17 cellular contexts compared by ENCODE assay signal in the genomic region with DNA sequence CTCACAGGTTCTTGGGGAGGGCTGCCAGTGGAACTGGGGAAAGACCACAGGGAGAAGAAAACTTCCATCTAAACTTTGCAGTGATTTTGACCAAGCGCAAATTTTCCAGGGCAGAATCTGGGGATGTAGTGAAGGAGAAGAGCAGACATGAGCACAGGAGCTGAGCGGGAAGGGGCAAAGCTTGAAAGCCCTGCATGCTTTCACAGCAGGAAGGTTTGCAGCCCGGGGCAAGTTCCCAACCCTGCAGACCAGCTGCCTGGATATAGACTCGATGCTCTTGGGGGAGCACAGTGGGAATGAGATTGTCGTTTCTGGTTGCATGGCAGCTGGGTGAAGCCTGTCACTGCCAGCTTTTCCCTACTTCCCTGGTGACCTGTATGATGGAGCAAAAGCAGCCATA.
DNase-seq lines count a peak whose midpoint lies in the region; ATAC-seq and TF ChIP-seq lines count a peak whose summit lies in the region.
"Had no signal": no experiment of that assay in that cellular context is flagged by ENCODE, and none has a peak within 500 bp of the region (broad histone marks: within the 10 kb centered on the region; RNA-seq: fewer than 3 reads in every experiment).

No MANE protein-coding gene starts in this region.

- TF ChIP-seq CTCF in H9 (conservative IDR thresholded peaks at IDR 0.05) = no peak
- TF ChIP-seq CTCF in endodermal cell (conservative IDR thresholded peaks at IDR 0.05) = no peak
- no peak for TF ChIP-seq CTCF in upper lobe of right lung (IDR thresholded peaks at IDR 0.05)

- H4K91ac ChIP-seq in H9 (ENCODE audit: insufficient read length, low read depth, low read length) = no peak overlapping the region

- H4K5ac ChIP-seq in H9 (ENCODE audit: insufficient read length, low read depth, low read length) = no peak overlapping the region
- H4K5ac ChIP-seq in mesendoderm (ENCODE audit: low read length) = no peak overlapping the region

- H3K36me3 Mint-ChIP-seq in H9 (ENCODE audit: insufficient read depth in 1 of 3, low read depth in 3 of 3) = peaks cover 0 to 13% (median 0%) of the 10 kb centered on the region in 3 experiments; a peak in 4 of 7 replicates
- no peaks in the 10 kb centered on the region for H3K36me3 Mint-ChIP-seq in endodermal cell (ENCODE audit: low read depth)
- H3K36me3 Mint-ChIP-seq: CD4-positive, CD25-positive, alpha-beta regulatory T cell had no signal

- H3T11ph ChIP-seq in H9 (ENCODE audit: low read length) = no peak overlapping the region

- H3K23ac ChIP-seq in H9 (ENCODE audit: insufficient read length, low read depth, low read length) (no peak overlapping the region), mesendoderm (ENCODE audit: low read length) (no peak overlapping the region)

- H3K4me3 ChIP-seq in endodermal cell (ENCODE audit: low read length) = no peak overlapping the region
- no peak overlapping the region for H3K4me3 ChIP-seq in mesendoderm (ENCODE audit: low read length)
- H3K4me3 ChIP-seq in upper lobe of right lung = no peak overlapping the region

- H3K4me3 Mint-ChIP-seq in H9 (no peak overlapping the region), endodermal cell (no peak overlapping the region)
- H3K4me3 Mint-ChIP-seq: CD4-positive, CD25-positive, alpha-beta regulatory T cell; CD8-positive, alpha-beta memory T cell had no signal

- H3K9ac ChIP-seq in H9 (ENCODE audit: extremely low read depth, insufficient read length, low read length) (no peak overlapping the region), endodermal cell (ENCODE audit: extremely low read depth, low read length, poor library complexity, severe bottlenecking) (no peak overlapping the region), mesendoderm (ENCODE audit: low read length) (no peak overlapping the region)

- intact Hi-C loops in upper lobe of right lung (cut with DNase I) = no loop called here

- no peak overlapping the region for H3K4ac ChIP-seq in H9 (ENCODE audit: low read depth, low read length)
- H3K4ac ChIP-seq in mesendoderm (ENCODE audit: low read depth, low read length) = no peak overlapping the region

- no peak for ATAC-seq in upper lobe of right lung

- H2BK15ac ChIP-seq in H9 (ENCODE audit: low read depth, low read length) = no peak overlapping the region
- H2BK15ac ChIP-seq in mesendoderm (replicated peaks; ENCODE audit: low read depth) = no peak overlapping the region

- H2BK120ac ChIP-seq in H9 (ENCODE audit: low read depth, low read length, poor library complexity, severe bottlenecking) = no peak overlapping the region
- no peak overlapping the region for H2BK120ac ChIP-seq in mesendoderm (ENCODE audit: low read depth, low read length)

- no peak overlapping the region for H4K8ac ChIP-seq in H9 (replicated peaks; ENCODE audit: insufficient read length, low read depth, low read length)
- no peak overlapping the region for H4K8ac ChIP-seq in mesendoderm (ENCODE audit: low read depth, low read length)

- no peak overlapping the region for H3K14ac ChIP-seq in H9 (ENCODE audit: insufficient read depth, low read length)

- H3K9me3 ChIP-seq in H9 (ENCODE audit: control insufficient read depth, low read depth, low read length) (no peaks in the 10 kb centered on the region), endodermal cell (ENCODE audit: control insufficient read depth, low read length) (no peaks in the 10 kb centered on the region), upper lobe of right lung (no peaks in the 10 kb centered on the region)
- H3K9me3 ChIP-seq: BE2C had no signal

- no peak overlapping the region for H2AFZ ChIP-seq in H9 (ENCODE audit: low read length)

- H3K56ac ChIP-seq in H9 (ENCODE audit: insufficient read length, low read depth, low read length) = no peak overlapping the region
- H3K56ac ChIP-seq in mesendoderm (ENCODE audit: low read length) = no peak overlapping the region

- H3K4me1 ChIP-seq in H9 (ENCODE audit: insufficient read depth, low read length) (no peaks in the 10 kb centered on the region; the same call in 1 of the 2 replicates), endodermal cell (ENCODE audit: control insufficient read depth, insufficient read depth, low read length) (no peaks in the 10 kb centered on the region), mesendoderm (ENCODE audit: control insufficient read depth, low read depth, low read length) (peaks cover 3% of the 10 kb centered on the region), upper lobe of right lung (no peaks in the 10 kb centered on the region)
- H3K4me1 ChIP-seq: BE2C had no signal

- H3K27ac ChIP-seq in H9 (ENCODE audit: insufficient read length, low read depth, low read length) = no peak overlapping the region
- H3K27ac ChIP-seq in endodermal cell (ENCODE audit: low read depth, low read length) = no peak overlapping the region
- no peak overlapping the region for H3K27ac ChIP-seq in mesendoderm (ENCODE audit: low read depth, low read length)
- H3K27ac ChIP-seq in upper lobe of right lung = no peak overlapping the region
- H3K27ac ChIP-seq: HL-60 had no signal

- H2BK5ac ChIP-seq in H9 (ENCODE audit: insufficient read length, low read length) (no peak overlapping the region), mesendoderm (ENCODE audit: low read length) (no peak overlapping the region)

- DNase-seq in H9 (peak; percentile 66), endodermal cell (peak; percentile 65), mesendoderm (peak; percentile 64), upper lobe of right lung (no peak)
- DNase-seq in stimulated activated CD4-positive, alpha-beta T cell treated with anti-CD3 and anti-CD28 coated beads, Interleukin-4, amount 100 ng/mL, for 1 hour = no peak
- DNase-seq in stimulated activated CD4-positive, alpha-beta T cell treated with anti-CD3 and anti-CD28 coated beads, Interleukin-2, amount 100 ng/mL, for 24 hours = no peak
- DNase-seq: ACHN; BE2C; C1 segment of cervical spinal cord; CD4-positive, CD25-positive, alpha-beta regulatory T cell; CD8-positive, alpha-beta memory T cell; COR-L47; DMS 273 treated with DMSO at 0.1 percent for 48 hours; DMS53; GDM1; HCEC 1CT had no signal

- H3K36me3 ChIP-seq in endodermal cell (ENCODE audit: control insufficient read depth, insufficient read depth, low read length) = no peaks in the 10 kb centered on the region
- H3K36me3 ChIP-seq in mesendoderm (ENCODE audit: control insufficient read depth, insufficient read depth, low read length) = no peaks in the 10 kb centered on the region
- no peaks in the 10 kb centered on the region for H3K36me3 ChIP-seq in upper lobe of right lung
- H3K36me3 ChIP-seq: BE2C had no signal

- H3K9me3 Mint-ChIP-seq in H9 (peaks cover 9 to 14% of the 10 kb centered on the region in 2 experiments; a peak in 4 of 5 replicates), endodermal cell (peaks cover 3% of the 10 kb centered on the region)

- H3K4me2 ChIP-seq in H9 (ENCODE audit: insufficient read depth, insufficient read length, low read length) (no peak overlapping the region), mesendoderm (ENCODE audit: low read length) (no peak overlapping the region)

- H3K27me3 Mint-ChIP-seq in H9 (ENCODE audit: low read depth) (peaks cover 3% of the 10 kb centered on the region; the same call in 1 of the 2 replicates), endodermal cell (ENCODE audit: insufficient read depth) (no peaks in the 10 kb centered on the region)
- H3K27me3 Mint-ChIP-seq: CD4-positive, CD25-positive, alpha-beta regulatory T cell had no signal

- H3K18ac ChIP-seq in H9 (ENCODE audit: insufficient read length, low read depth, low read length) (no peak overlapping the region), mesendoderm (ENCODE audit: low read length) (no peak overlapping the region)

- H3K79me2 ChIP-seq in H9 (ENCODE audit: insufficient read depth, low read length) = no peaks in the 10 kb centered on the region
- H3K79me2 ChIP-seq in mesendoderm (ENCODE audit: control insufficient read depth, insufficient read depth, low read length) = no peaks in the 10 kb centered on the region

- no peak overlapping the region for H2AK5ac ChIP-seq in H9 (ENCODE audit: insufficient read length, low read length)
- no peak overlapping the region for H2AK5ac ChIP-seq in mesendoderm (ENCODE audit: low read length)

- no peaks in the 10 kb centered on the region for H3K79me1 ChIP-seq in H9 (ENCODE audit: insufficient read depth, low read depth, low read length, poor library complexity, severe bottlenecking)
- H3K79me1 ChIP-seq in mesendoderm (ENCODE audit: low read length) = no peaks in the 10 kb centered on the region

- H3K4me1 Mint-ChIP-seq in H9 (peaks cover 15 to 17% of the 10 kb centered on the region in 2 experiments), endodermal cell (peaks cover 7% of the 10 kb centered on the region)
- H3K4me1 Mint-ChIP-seq: CD8-positive, alpha-beta memory T cell had no signal

- H3K23me2 ChIP-seq in H9 (ENCODE audit: insufficient read length, low read depth, low read length, poor library complexity, severe bottlenecking) = no peaks in the 10 kb centered on the region

- H2BK12ac ChIP-seq in H9 (ENCODE audit: insufficient read length, low read depth, low read length) = no peak overlapping the region

- H2BK20ac ChIP-seq in H9 (ENCODE audit: low read depth, low read length, poor library complexity, severe bottlenecking) = no peak overlapping the region

- H3K27ac Mint-ChIP-seq in H9 (no peak overlapping the region), endodermal cell (no peak overlapping the region)
- H3K27ac Mint-ChIP-seq: CD4-positive, CD25-positive, alpha-beta regulatory T cell had no signal

- no CpG with 5 or more reads among the region's 5 CpGs for whole genome bisulfite sequencing in H9 (ENCODE audit: extremely low coverage, insufficient read length, low lambda C conversion rate)
- WGBS in endodermal cell (ENCODE audit: insufficient coverage in 1 of 2, insufficient read length in 1 of 2), 2 experiments = 75 to 100% methylated on average over 1 to 5 of the region's 5 CpGs
- no CpG with 5 or more reads among the region's 5 CpGs for WGBS in mesendoderm (ENCODE audit: extremely low coverage, insufficient coverage, low lambda C conversion rate)

- H3K27me3 ChIP-seq in H9 (ENCODE audit: insufficient read depth, low read length) (no peaks in the 10 kb centered on the region), endodermal cell (ENCODE audit: control insufficient read depth, insufficient read depth, low read length, poor library complexity, severe bottlenecking) (no peaks in the 10 kb centered on the region), mesendoderm (ENCODE audit: insufficient read depth, low read length, poor library complexity) (no peaks in the 10 kb centered on the region), upper lobe of right lung (no peaks in the 10 kb centered on the region)
- H3K27me3 ChIP-seq: BE2C had no signal

- no peaks in the 10 kb centered on the region for H4K20me1 ChIP-seq in H9 (ENCODE audit: control insufficient read depth, insufficient read depth, insufficient read length)

Comparison
In these comparisons a context has a peak if more than half of its experiments do, and no peak if none do; other contexts are left out.
1. DNase-seq: peak in H9 (single experiment), endodermal cell (single experiment) and mesendoderm (single experiment); none in stimulated activated CD4-positive, alpha-beta T cell treated with anti-CD3 and anti-CD28 coated beads, Interleukin-4, amount 100 ng/mL, for 1 hour (single experiment), stimulated activated CD4-positive, alpha-beta T cell treated with anti-CD3 and anti-CD28 coated beads, Interleukin-2, amount 100 ng/mL, for 24 hours (0 of 2) and upper lobe of right lung (single experiment).